ENCODE assay signal across 29 cellular contexts in the genomic region with DNA sequence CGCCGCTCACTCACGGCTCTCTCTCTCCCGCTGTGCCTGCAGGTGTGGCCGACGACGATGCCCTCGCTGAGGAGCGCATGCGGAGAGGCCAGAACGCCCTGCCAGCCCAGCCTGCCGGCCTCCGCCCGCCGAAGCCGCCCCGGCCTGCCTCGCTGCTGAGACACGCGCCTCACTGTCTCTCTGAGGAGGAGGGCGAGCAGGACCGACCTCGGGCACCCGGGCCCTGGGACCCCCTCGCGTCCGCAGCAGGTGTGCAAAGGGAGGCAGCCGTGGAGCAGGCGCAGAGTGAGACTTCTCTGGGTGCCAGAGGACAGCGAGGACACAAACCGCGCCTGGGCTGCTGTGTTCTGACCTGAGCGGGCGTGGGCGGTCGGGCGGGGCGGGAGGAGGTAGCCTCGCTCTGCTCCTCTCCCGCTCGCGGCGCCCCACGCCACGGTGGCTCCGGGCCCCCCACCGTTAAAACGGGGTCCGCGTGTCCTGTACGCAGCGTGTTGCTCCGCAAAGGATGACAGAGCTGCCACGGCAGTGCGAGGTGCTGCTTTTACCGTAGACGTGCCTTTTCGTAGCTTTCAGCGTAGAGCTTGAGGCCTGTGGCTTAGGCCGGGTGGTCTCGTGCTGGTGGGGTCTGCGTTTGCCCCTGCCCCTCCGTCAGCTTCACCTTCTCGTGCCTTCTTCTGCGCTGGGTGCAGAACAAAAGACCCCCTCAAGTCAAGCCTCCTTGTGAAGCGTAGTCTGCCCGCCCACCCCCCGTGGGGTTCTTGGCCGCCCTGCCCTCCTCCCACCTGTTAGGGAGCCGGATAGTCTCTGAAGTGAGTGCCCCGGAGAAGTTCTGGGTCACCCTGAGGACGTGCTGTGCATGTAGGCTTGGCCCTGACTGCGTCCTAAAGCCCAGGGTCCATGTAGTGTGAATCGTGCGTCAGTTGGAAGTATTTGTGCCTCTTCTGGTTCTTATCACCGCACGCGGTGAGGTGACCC.
DNase-seq lines count a peak whose midpoint lies in the region; ATAC-seq, FAIRE-seq and TF ChIP-seq lines count a peak whose summit lies in the region.
"Had no signal": no experiment of that assay in that cellular context is flagged by ENCODE, and none has a peak within 500 bp of the region (broad histone marks: within the 10 kb centered on the region; RNA-seq: fewer than 3 reads in every experiment).

No MANE protein-coding gene starts in this region.

- H3K36me3 ChIP-seq in endodermal cell (ENCODE audit: control insufficient read depth, insufficient read depth, low read length), result peaks cover 38% of the 10 kb centered on the region
- peaks cover 19 to 55% of the 10 kb centered on the region in 2 donors for H3K36me3 ChIP-seq in neuronal stem cell (replicated peaks in 1 of 2; ENCODE audit: control insufficient read depth in 2 of 2, insufficient read depth in 2 of 2, low read length in 2 of 2)
- H3K36me3 ChIP-seq in small intestine (ENCODE audit: control insufficient read depth in 2 of 2, insufficient read depth in 2 of 2, low read length in 2 of 2), result peaks cover 4 to 11% of the 10 kb centered on the region in 2 donors
- H3K36me3 ChIP-seq in mesendoderm (ENCODE audit: control insufficient read depth, insufficient read depth, low read length), result peaks cover 4% of the 10 kb centered on the region
- H3K36me3 ChIP-seq: breast epithelium had no signal

- H3K4me1 Mint-ChIP-seq in HFFc6 (ENCODE audit: low read depth) (peaks cover 32% of the 10 kb centered on the region), endodermal cell (peaks cover 13% of the 10 kb centered on the region)
- H3K4me1 Mint-ChIP-seq: nephron had no signal

- H2AK5ac ChIP-seq in neuronal stem cell (ENCODE audit: low read depth, low read length), result no peak overlapping the region
- H2AK5ac ChIP-seq in mesendoderm (ENCODE audit: low read length), result no peak overlapping the region

- no peak overlapping the region for H2AFZ ChIP-seq in neuronal stem cell (ENCODE audit: low read length)

- FAIRE-seq in small intestine (lab: Jason Lieb, UNC), result no peak
- FAIRE-seq: colon, GM12891, H1 had no signal

- H3K9me3 Mint-ChIP-seq in HFFc6 (no peaks in the 10 kb centered on the region), endodermal cell (no peaks in the 10 kb centered on the region)
- H3K9me3 Mint-ChIP-seq: activated naive CD4-positive, alpha-beta T cell treated with anti-CD3 and anti-CD28 coated beads, Interleukin-2, amount 50 U/mL, for 72 hours; nephron; T-helper 2 cell treated with Interferon-gamma antibody and Interleukin-4, amounts not matched to agents 5 μg/mL and 100 μg/mL, for 36 hours had no signal

- H3K56ac ChIP-seq in mesendoderm (ENCODE audit: low read length), result no peak overlapping the region

- H2BK12ac ChIP-seq in neuronal stem cell (ENCODE audit: low read length), result no peak overlapping the region

- no peaks in the 10 kb centered on the region for H3K79me2 ChIP-seq in mesendoderm (ENCODE audit: control insufficient read depth, insufficient read depth, low read length)

- no peaks in the 10 kb centered on the region for H3K9me3 ChIP-seq in endodermal cell (ENCODE audit: control insufficient read depth, low read length)
- peaks cover 0 to 6% of the 10 kb centered on the region in 2 donors for H3K9me3 ChIP-seq in neuronal stem cell (replicated peaks in 1 of 2; ENCODE audit: control insufficient read depth in 2 of 2, insufficient read depth in 1 of 2, low read depth in 1 of 2, low read length in 2 of 2)
- H3K9me3 ChIP-seq in small intestine (ENCODE audit: control insufficient read depth, low read depth), result no peaks in the 10 kb centered on the region
- H3K9me3 ChIP-seq: breast epithelium, right lobe of liver, upper lobe of left lung had no signal

- ATAC-seq in HG03095 (IDR thresholded peaks at IDR 0.05; ENCODE audit: unreplicated experiment), result no peak
- ATAC-seq: activated CD8-positive, alpha-beta T cell treated with anti-CD3 and anti-CD28 coated beads, Interleukin-2, amount 10 ng/mL, durations not matched to agents 7 days and 5 days; activated naive CD4-positive, alpha-beta T cell treated with anti-CD3 and anti-CD28 coated beads, Interleukin-2, amount 50 U/mL, for 72 hours; right lobe of liver had no signal

- peak overlapping the region; percentile 73 for H3K23ac ChIP-seq in neuronal stem cell (ENCODE audit: low read depth, low read length, poor library complexity)
- H3K23ac ChIP-seq in mesendoderm (ENCODE audit: low read length), result no peak overlapping the region

- no peak overlapping the region for H2BK15ac ChIP-seq in neuronal stem cell (ENCODE audit: low read length)
- no peak overlapping the region for H2BK15ac ChIP-seq in mesendoderm (replicated peaks; ENCODE audit: low read depth)

- H3K18ac ChIP-seq in neuronal stem cell (ENCODE audit: low read length) (peak overlapping the region; percentile 64), mesendoderm (ENCODE audit: low read length) (no peak overlapping the region)

- no peak overlapping the region for H3K4ac ChIP-seq in neuronal stem cell (ENCODE audit: low read length)
- no peak overlapping the region for H3K4ac ChIP-seq in mesendoderm (ENCODE audit: low read depth, low read length)

- H3K4me1 ChIP-seq in endodermal cell (ENCODE audit: control insufficient read depth, insufficient read depth, low read length) (peaks cover 7% of the 10 kb centered on the region), neuronal stem cell (ENCODE audit: control insufficient read depth in 2 of 2, insufficient read depth in 1 of 2, low read depth in 1 of 2, low read length in 2 of 2) (peaks cover 2 to 13% of the 10 kb centered on the region in 2 donors), small intestine (ENCODE audit: control insufficient read depth in 2 of 2, insufficient read depth in 1 of 2, low read depth in 1 of 2, low read length in 1 of 2) (no peaks in the 10 kb centered on the region), mesendoderm (ENCODE audit: control insufficient read depth, low read depth, low read length) (no peaks in the 10 kb centered on the region)
- H3K4me1 ChIP-seq: right lobe of liver had no signal

- H3K27me3 ChIP-seq in endodermal cell (ENCODE audit: control insufficient read depth, insufficient read depth, low read length, poor library complexity, severe bottlenecking), result no peaks in the 10 kb centered on the region
- H3K27me3 ChIP-seq in neuronal stem cell (ENCODE audit: control insufficient read depth in 3 of 3, insufficient read depth in 3 of 3, low read depth in 1 of 3, low read length in 3 of 3), result no peaks in the 10 kb centered on the region
- no peaks in the 10 kb centered on the region for H3K27me3 ChIP-seq in small intestine (ENCODE audit: control insufficient read depth in 2 of 2, insufficient read depth in 2 of 2, low read length in 2 of 2)
- H3K27me3 ChIP-seq in mesendoderm (ENCODE audit: insufficient read depth, low read length, poor library complexity), result no peaks in the 10 kb centered on the region
- H3K27me3 ChIP-seq: breast epithelium, right lobe of liver, upper lobe of left lung had no signal

- H3K9ac ChIP-seq in endodermal cell (ENCODE audit: extremely low read depth, low read length, poor library complexity, severe bottlenecking) (no peak overlapping the region), neuronal stem cell (ENCODE audit: low read depth, low read length, poor library complexity) (peak overlapping the region; percentile 70), mesendoderm (ENCODE audit: low read length) (no peak overlapping the region)

- H3K36me3 Mint-ChIP-seq in HFFc6 (ENCODE audit: low read depth) (peaks cover 22% of the 10 kb centered on the region), endodermal cell (ENCODE audit: low read depth) (peaks cover 56% of the 10 kb centered on the region)

- no peak overlapping the region for H4K5ac ChIP-seq in mesendoderm (ENCODE audit: low read length)

- H4K8ac ChIP-seq in neuronal stem cell (ENCODE audit: low read depth, low read length), result peak overlapping the region; percentile 43
- H4K8ac ChIP-seq in mesendoderm (ENCODE audit: low read depth, low read length), result no peak overlapping the region

- no peak overlapping the region for H3K4me3 Mint-ChIP-seq in HFFc6
- no peak overlapping the region for H3K4me3 Mint-ChIP-seq in endodermal cell
- H3K4me3 Mint-ChIP-seq: activated CD8-positive, alpha-beta T cell treated with anti-CD3 and anti-CD28 coated beads, Interleukin-2, amount 10 ng/mL, durations not matched to agents 7 days and 5 days; nephron; T-helper 2 cell treated with Interferon-gamma antibody and Interleukin-4, amounts not matched to agents 5 μg/mL and 100 μg/mL, for 36 hours had no signal

- H3K4me2 ChIP-seq in neuronal stem cell (ENCODE audit: insufficient read depth, low read length, poor library complexity, severe bottlenecking) (no peak overlapping the region), mesendoderm (ENCODE audit: low read length) (no peak overlapping the region)

- DNase-seq in GM20000 (ENCODE audit: low spot score) (peak; percentile 32), HFFc6 (no peak), endodermal cell (no peak), neuronal stem cell (ENCODE audit: low spot score) (no peak), small intestine (no peak), mesendoderm (no peak), NCI-H128 (lab: John Stamatoyannopoulos, UW; ENCODE audit: unreplicated experiment) (no peak)
- DNase-seq: activated CD4-positive, alpha-beta T cell treated with anti-CD3 and anti-CD28 coated beads for 1 hour; activated CD8-positive, alpha-beta T cell treated with anti-CD3 and anti-CD28 coated beads, Interleukin-2, amount 10 ng/mL, durations not matched to agents 7 days and 5 days; activated T-cell treated with anti-CD3 and anti-CD28 coated beads for 4 hours; DMS53; effector CD4-positive, alpha-beta T cell; hippocampal formation; left cardiac atrium; NCI-H1694 treated with DMSO at 0.1 percent for 48 hours; NCI-H2171 treated with DMSO at 0.1 percent for 48 hours; NCI-H510A treated with DMSO at 0.1 percent for 48 hours; RPMI8226; stimulated activated CD4-positive, alpha-beta T cell treated with anti-CD3 and anti-CD28 coated beads, Interleukin-4, amount 100 ng/mL, for 24 hours had no signal

- H3K79me1 ChIP-seq in neuronal stem cell (ENCODE audit: low read depth, low read length) (peaks cover 15% of the 10 kb centered on the region), mesendoderm (ENCODE audit: low read length) (peaks cover 8% of the 10 kb centered on the region)

- TF ChIP-seq CTCF in GM20000 (IDR thresholded peaks at IDR 0.05; ENCODE audit: extremely low read depth, missing control alignments), result no peak
- TF ChIP-seq CTCF in HFFc6 (IDR thresholded peaks at IDR 0.05), result no peak
- no peak for TF ChIP-seq CTCF in endodermal cell (conservative IDR thresholded peaks at IDR 0.05)

- H4K91ac ChIP-seq in neuronal stem cell (ENCODE audit: low read depth, low read length, poor library complexity), result no peak overlapping the region

- H3K27me3 Mint-ChIP-seq in HFFc6 (ENCODE audit: insufficient read depth), result peaks cover 7% of the 10 kb centered on the region
- H3K27me3 Mint-ChIP-seq in endodermal cell (ENCODE audit: insufficient read depth), result no peaks in the 10 kb centered on the region

- H2BK5ac ChIP-seq in neuronal stem cell (ENCODE audit: low read length) (peak overlapping the region; percentile 39), mesendoderm (ENCODE audit: low read length) (no peak overlapping the region)

- H3K27ac Mint-ChIP-seq in HFFc6, result peak overlapping the region; percentile 26; the same call in 1 of the 2 replicates
- peak overlapping the region; percentile 35 for H3K27ac Mint-ChIP-seq in endodermal cell
- H3K27ac Mint-ChIP-seq: activated CD8-positive, alpha-beta T cell treated with anti-CD3 and anti-CD28 coated beads, Interleukin-2, amount 10 ng/mL, durations not matched to agents 7 days and 5 days; nephron; T-helper 2 cell treated with Interferon-gamma antibody and Interleukin-4, amounts not matched to agents 5 μg/mL and 100 μg/mL, for 36 hours had no signal

- no peak overlapping the region for H3K4me3 ChIP-seq in endodermal cell (ENCODE audit: low read length)
- H3K4me3 ChIP-seq in neuronal stem cell (ENCODE audit: low read length in 2 of 2), result no peak overlapping the region
- H3K4me3 ChIP-seq in small intestine (ENCODE audit: low read depth in 1 of 2, low read length in 2 of 2), result no peak overlapping the region
- H3K4me3 ChIP-seq in mesendoderm (ENCODE audit: low read length), result no peak overlapping the region
- H3K4me3 ChIP-seq: breast epithelium, right lobe of liver, upper lobe of left lung had no signal

- peak overlapping the region; percentile 8 for H2BK120ac ChIP-seq in neuronal stem cell (ENCODE audit: low read depth, low read length)
- no peak overlapping the region for H2BK120ac ChIP-seq in mesendoderm (ENCODE audit: low read depth, low read length)

- 95 to 97% methylated on average over 39 to 78 of the region's 78 CpGs for WGBS in endodermal cell (ENCODE audit: insufficient coverage in 1 of 2, insufficient read length in 1 of 2), 2 experiments
- WGBS in neuronal stem cell (ENCODE audit: extremely low coverage in 2 of 2, insufficient read length in 2 of 2, insufficient replicate concordance in 1 of 2), 2 donors, result no CpG with 5 or more reads among the region's 78 CpGs
- 96 to 98% (median 97%) methylated on average over 73 to 78 of the region's 78 CpGs for WGBS in small intestine, 3 donors
- WGBS in mesendoderm (ENCODE audit: extremely low coverage, insufficient coverage, low lambda C conversion rate), result no CpG with 5 or more reads among the region's 78 CpGs

- no peak overlapping the region for H3K27ac ChIP-seq in endodermal cell (ENCODE audit: low read depth, low read length)
- H3K27ac ChIP-seq in neuronal stem cell (replicated peaks; ENCODE audit: low read length), result no peak overlapping the region
- no peak overlapping the region for H3K27ac ChIP-seq in small intestine (ENCODE audit: low read depth in 1 of 2, low read length in 1 of 2)
- H3K27ac ChIP-seq in mesendoderm (ENCODE audit: low read depth, low read length), result no peak overlapping the region
- H3K27ac ChIP-seq: breast epithelium, right lobe of liver, upper lobe of left lung had no signal

- H3K14ac ChIP-seq in neuronal stem cell (ENCODE audit: low read length), result peak overlapping the region; percentile 38
